8 cellular contexts compared by ENCODE assay signal in genomic region chr3:143081844-143082778, GRCh38.
DNase-seq lines count a peak whose midpoint lies in the region; ATAC-seq, FAIRE-seq and TF ChIP-seq lines count a peak whose summit lies in the region.

No MANE protein-coding gene starts in this region.

- no peak for TF ChIP-seq CTCF in GM20000 (IDR thresholded peaks at IDR 0.05; ENCODE audit: extremely low read depth, missing control alignments)

- no peaks in the 10 kb centered on the region for H3K27me3 Mint-ChIP-seq in activated naive CD4-positive, alpha-beta T cell treated with anti-CD3 and anti-CD28 coated beads, Interleukin-2, amount 50 U/mL, for 24 hours

- peaks cover 4% of the 10 kb centered on the region for H3K4me1 Mint-ChIP-seq in activated naive CD4-positive, alpha-beta T cell treated with anti-CD3 and anti-CD28 coated beads, Interleukin-2, amount 50 U/mL, for 24 hours

- no peaks in the 10 kb centered on the region for H3K36me3 Mint-ChIP-seq in activated naive CD4-positive, alpha-beta T cell treated with anti-CD3 and anti-CD28 coated beads, Interleukin-2, amount 50 U/mL, for 24 hours

- H3K4me3 Mint-ChIP-seq in activated naive CD4-positive, alpha-beta T cell treated with anti-CD3 and anti-CD28 coated beads, Interleukin-2, amount 50 U/mL, for 24 hours = no peak overlapping the region

- DNase-seq in GM20000 (ENCODE audit: low spot score) = peak; percentile 72
- DNase-seq in nucleus accumbens (lab: John Stamatoyannopoulos, UW) = no peak
- DNase-seq in HTR-8/SVneo (ENCODE audit: insufficient read length, low spot score) = no peak
- DNase-seq in NCI-H2171 (lab: John Stamatoyannopoulos, UW) = no peak
- DNase-seq in NCI-H2196 treated with DMSO at 0.1 percent for 48 hours (lab: John Stamatoyannopoulos, UW; ENCODE audit: unreplicated experiment) = no peak

- no peak for FAIRE-seq in HTR-8/SVneo (lab: Jason Lieb, UNC)

- ATAC-seq in HG03354 (IDR thresholded peaks at IDR 0.05; ENCODE audit: poor library complexity, severe bottlenecking, unreplicated experiment) = peak; percentile 76

- peak; percentile 12 for TF ChIP-seq POLR2A in GM15510 (IDR thresholded peaks at IDR 0.05; ENCODE audit: borderline replicate concordance, extremely low read depth, insufficient read length)

- no peaks in the 10 kb centered on the region for H3K9me3 Mint-ChIP-seq in activated naive CD4-positive, alpha-beta T cell treated with anti-CD3 and anti-CD28 coated beads, Interleukin-2, amount 50 U/mL, for 24 hours

- peak overlapping the region; percentile 56 for H3K27ac Mint-ChIP-seq in activated naive CD4-positive, alpha-beta T cell treated with anti-CD3 and anti-CD28 coated beads, Interleukin-2, amount 50 U/mL, for 24 hours
